In genomic region chr10:103125323-103126267, GRCh38 we compare ENCODE assay signal across 8 cellular contexts.
A peak's percentile ranks its signal among the peaks of the same experiment; 100 is the strongest.
DNase-seq lines count a peak whose midpoint lies in the region; ATAC-seq and TF ChIP-seq lines count a peak whose summit lies in the region.

No MANE protein-coding gene starts in this region.

- no peaks in the 10 kb centered on the region for H3K27me3 Mint-ChIP-seq in T-helper 2 cell treated with Interferon-gamma antibody and Interleukin-4, amounts not matched to agents 5 μg/mL and 100 μg/mL, for 36 hours (ENCODE audit: low read depth)

- in situ Hi-C loops in GM23248 (cut with MboI), result no loop called here

- H3K27ac ChIP-seq in smooth muscle cell (ENCODE audit: low read depth) (no peak overlapping the region), GM23248 (no peak overlapping the region), prostate gland (no peak overlapping the region)

- H4K20me1 ChIP-seq in smooth muscle cell (ENCODE audit: low read depth) (peaks cover 70% of the 10 kb centered on the region), GM23248 (ENCODE audit: insufficient read depth) (no peaks in the 10 kb centered on the region; the same call in 1 of the 2 replicates)

- H3K9ac ChIP-seq in smooth muscle cell (ENCODE audit: low read depth) (no peak overlapping the region), GM23248 (no peak overlapping the region)

- DNase-seq in GM19238 (ENCODE audit: insufficient read length, low spot score) (peak; percentile 4), smooth muscle cell (lab: John Stamatoyannopoulos, UW; ENCODE audit: unreplicated experiment) (no peak), GM23248 (no peak), prostate gland (ENCODE audit: low spot score) (no peak), activated gamma-delta T cell treated with Interleukin-2 at 50 U/mL for 16 hours (no peak), T-helper 1 cell (no peak)
- DNase-seq in T-helper 2 cell treated with Interferon-gamma antibody and Interleukin-4, amounts not matched to agents 5 μg/mL and 100 μg/mL, for 36 hours (ENCODE audit: low spot score), result peak; percentile 30

- H3K9me2 ChIP-seq in GM23248 (ENCODE audit: insufficient read depth), result no peaks in the 10 kb centered on the region

- no peaks in the 10 kb centered on the region for H3K27me3 ChIP-seq in smooth muscle cell (ENCODE audit: low read depth)
- H3K27me3 ChIP-seq in GM23248 (replicated peaks; ENCODE audit: insufficient read depth), result no peaks in the 10 kb centered on the region
- H3K27me3 ChIP-seq in prostate gland (replicated peaks; ENCODE audit: insufficient read depth), result no peaks in the 10 kb centered on the region

- peaks cover 26% of the 10 kb centered on the region for H3K36me3 Mint-ChIP-seq in T-helper 2 cell treated with Interferon-gamma antibody and Interleukin-4, amounts not matched to agents 5 μg/mL and 100 μg/mL, for 36 hours (ENCODE audit: low read depth)

- H3K4me2 ChIP-seq in smooth muscle cell (peak overlapping the region; percentile 21), GM23248 (ENCODE audit: unreplicated experiment) (no peak overlapping the region)

- intact Hi-C loops in prostate gland (cut with DNase I), result no loop called here

- H3K9me3 Mint-ChIP-seq in T-helper 2 cell treated with Interferon-gamma antibody and Interleukin-4, amounts not matched to agents 5 μg/mL and 100 μg/mL, for 36 hours, result no peaks in the 10 kb centered on the region

- no peak overlapping the region for H3K4me3 ChIP-seq in smooth muscle cell
- no peak overlapping the region for H3K4me3 ChIP-seq in GM23248
- no peak overlapping the region for H3K4me3 ChIP-seq in prostate gland

- no peak overlapping the region for H3K27ac Mint-ChIP-seq in T-helper 2 cell treated with Interferon-gamma antibody and Interleukin-4, amounts not matched to agents 5 μg/mL and 100 μg/mL, for 36 hours

- no peak for TF ChIP-seq POLR2A in prostate gland (IDR thresholded peaks at IDR 0.05)

- 49% methylated on average over 9 of the region's 9 CpGs for WGBS in smooth muscle cell (ENCODE audit: low lambda C conversion rate)
- WGBS in GM23248 (ENCODE audit: low coverage in 1 of 2, low lambda C conversion rate in 2 of 2, missing lambda C conversion rate in 2 of 2), 2 experiments, result 76 to 78% methylated on average over 9 of the region's 9 CpGs
- 78% methylated on average over 9 of the region's 9 CpGs for WGBS in prostate gland

- TF ChIP-seq CTCF in smooth muscle cell (IDR thresholded peaks at IDR 0.05; ENCODE audit: borderline replicate concordance, insufficient read depth, poor library complexity, severe bottlenecking), result no peak
- no peak for TF ChIP-seq CTCF in prostate gland (IDR thresholded peaks at IDR 0.05)

- H3K4me1 Mint-ChIP-seq in T-helper 2 cell treated with Interferon-gamma antibody and Interleukin-4, amounts not matched to agents 5 μg/mL and 100 μg/mL, for 36 hours (ENCODE audit: low read depth), result peaks cover 12% of the 10 kb centered on the region

- ATAC-seq in HG02885 (IDR thresholded peaks at IDR 0.05; ENCODE audit: poor library complexity, unreplicated experiment), result peak; percentile 87

- H3K4me3 Mint-ChIP-seq in T-helper 2 cell treated with Interferon-gamma antibody and Interleukin-4, amounts not matched to agents 5 μg/mL and 100 μg/mL, for 36 hours, result no peak overlapping the region

- H3F3A ChIP-seq in smooth muscle cell (ENCODE audit: low read depth), result no peaks in the 10 kb centered on the region
- H3F3A ChIP-seq in GM23248 (ENCODE audit: insufficient read depth), result peaks cover 16% of the 10 kb centered on the region; the same call in 1 of the 2 replicates

- no peak overlapping the region for H2AFZ ChIP-seq in smooth muscle cell (ENCODE audit: low read depth)
- H2AFZ ChIP-seq in GM23248, result no peak overlapping the region

- H3K9me3 ChIP-seq in smooth muscle cell (replicated peaks; ENCODE audit: low read depth) (no peaks in the 10 kb centered on the region), GM23248 (ENCODE audit: low read depth) (no peaks in the 10 kb centered on the region), prostate gland (no peaks in the 10 kb centered on the region)

- H3K4me1 ChIP-seq in smooth muscle cell (ENCODE audit: low read depth) (peaks cover 9% of the 10 kb centered on the region), GM23248 (ENCODE audit: insufficient read depth) (peaks cover 16% of the 10 kb centered on the region), prostate gland (replicated peaks) (no peaks in the 10 kb centered on the region)

- no peaks in the 10 kb centered on the region for H3K36me3 ChIP-seq in smooth muscle cell (ENCODE audit: low read depth)
- H3K36me3 ChIP-seq in GM23248 (ENCODE audit: low read depth), result peaks cover 16% of the 10 kb centered on the region; the same call in 1 of the 2 replicates
- no peaks in the 10 kb centered on the region for H3K36me3 ChIP-seq in prostate gland

- H3K79me2 ChIP-seq in smooth muscle cell (ENCODE audit: low read depth) (peaks cover 4% of the 10 kb centered on the region), GM23248 (ENCODE audit: insufficient read depth) (peaks cover 54% of the 10 kb centered on the region)

Comparison
In these comparisons a context has a peak if more than half of its experiments do, and no peak if none do; other contexts are left out.
1. DNase-seq: peak in GM19238 (single experiment) and T-helper 2 cell treated with Interferon-gamma antibody and Interleukin-4, amounts not matched to agents 5 μg/mL and 100 μg/mL, for 36 hours (single experiment); none in smooth muscle cell (single experiment), GM23248 (single experiment), prostate gland (single experiment), activated gamma-delta T cell treated with Interleukin-2 at 50 U/mL for 16 hours (single experiment) and T-helper 1 cell (0 of 5).